ENCODE assay signal across 22 cellular contexts in the genomic region with DNA sequence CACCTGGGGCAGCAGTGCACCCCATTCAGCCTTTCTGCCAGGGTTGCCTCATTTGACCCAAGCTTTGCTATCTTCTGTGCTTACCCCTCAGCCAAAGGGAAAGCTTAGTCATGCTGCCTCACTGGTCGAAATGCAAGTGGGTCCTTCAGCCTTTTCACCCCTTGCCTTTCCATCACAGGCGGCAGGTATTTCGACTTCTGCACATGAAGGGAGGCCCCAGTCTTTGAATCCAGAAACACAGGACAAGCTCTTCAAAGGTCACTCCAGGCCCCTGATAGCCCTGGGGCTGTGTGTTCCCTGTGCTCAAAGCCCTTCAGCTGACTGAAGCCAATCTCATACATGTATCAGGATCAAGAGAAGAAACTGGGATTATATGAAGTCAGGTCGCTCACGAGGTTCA.
A peak's percentile ranks its signal among the peaks of the same experiment; 100 is the strongest.
DNase-seq lines count a peak whose midpoint lies in the region; ATAC-seq, FAIRE-seq and TF ChIP-seq lines count a peak whose summit lies in the region.
"Had no signal": no experiment of that assay in that cellular context is flagged by ENCODE, and none has a peak within 500 bp of the region (broad histone marks: within the 10 kb centered on the region; RNA-seq: fewer than 3 reads in every experiment).

No MANE protein-coding gene starts in this region.

- no peak overlapping the region for H2BK5ac ChIP-seq in H1 (ENCODE audit: low read depth, low read length)
- H2BK5ac ChIP-seq in trophoblast cell (ENCODE audit: low read depth, low read length, poor library complexity), result no peak overlapping the region

- intact Hi-C loops in Panc1 (cut with micrococcal nuclease; ENCODE audit: unreplicated experiment), result no loop called here
- intact Hi-C loops in lower leg skin (cut with DNase I; ENCODE audit: low total_unique reads), result no loop called here

- H3K27me3 ChIP-seq in cardiac muscle cell (no peaks in the 10 kb centered on the region), right atrium auricular region (no peaks in the 10 kb centered on the region), Panc1 (ENCODE audit: control insufficient read depth, insufficient read depth, low read length) (no peaks in the 10 kb centered on the region), H1 (replicated peaks in 1 of 4; ENCODE audit: control insufficient read depth in 3 of 4, extremely low read depth in 1 of 4, insufficient read depth in 3 of 4, low read length in 3 of 4) (no peaks in the 10 kb centered on the region), trophoblast cell (ENCODE audit: insufficient read depth, low read length) (no peaks in the 10 kb centered on the region)
- H3K27me3 ChIP-seq: BLaER1 treated with 17β-estradiol and CSF1 and Interleukin-3, amounts not matched to agents 10 nM and 100 nM had no signal

- DNase-seq in cardiac muscle cell (ENCODE audit: low read depth in 1 of 2, low spot score in 1 of 2) (peak in 1 of 2 donors; percentile 42), right atrium auricular region (ENCODE audit: low spot score) (no peak), Panc1 (ENCODE audit: low read depth, low spot score) (no peak), H1 (ENCODE audit: low read depth in 1 of 2, low spot score in 2 of 2) (no peak), trophoblast cell (no peak), activated T-cell treated with anti-CD3 and anti-CD28 coated beads for 4 hours (no peak), lower leg skin (ENCODE audit: low spot score in 2 of 2) (no peak)
- no peak for DNase-seq in activated T-cell treated with anti-CD3 and anti-CD28 coated beads, Interleukin-2, amount 50 U/mL, for 72 hours
- DNase-seq: CD8-positive, alpha-beta memory T cell; DMS79 treated with DMSO at 0.1 percent for 48 hours; GOT3; MM.1S; NCI-H1092 treated with DMSO at 0.1 percent for 48 hours; NCI-H2081 treated with DMSO at 0.1 percent for 48 hours; NCI-H524 had no signal

- H3K14ac ChIP-seq in H1 (ENCODE audit: insufficient read length) (no peak overlapping the region), trophoblast cell (ENCODE audit: low read length) (peak overlapping the region; percentile 35)

- no TSS peak for BruUV-seq in Panc1 (replicated peaks; lab: Mats Ljungman, UMichigan)

- CTCF ChIA-PET in Panc1 (lab: Charles Lee), result no interaction called here
- CTCF ChIA-PET in H1 (lab: Charles Lee; ENCODE audit: partially characterized antibody), result interaction anchor here (0.7 kb wide), 1 partner anchor 15 kb away, joined by 4 read pairs; no protein-coding TSS in a partner anchor

- TF ChIP-seq CTCF in cardiac muscle cell (IDR thresholded peaks at IDR 0.05; ENCODE audit: low read depth, low read length) (no peak), right atrium auricular region (IDR thresholded peaks at IDR 0.05) (no peak), Panc1 (IDR thresholded peaks at IDR 0.05) (no peak), H1 (IDR thresholded peaks at IDR 0.05; ENCODE audit: control extremely low read depth in 1 of 3, insufficient read depth in 1 of 3, low read depth in 1 of 3, low read length in 3 of 3) (no peak), lower leg skin (IDR thresholded peaks at IDR 0.05) (no peak)

- no peak overlapping the region for H3K4me3 Mint-ChIP-seq in activated T-cell treated with anti-CD3 and anti-CD28 coated beads, Interleukin-2, amount 50 U/mL, for 72 hours
- H3K4me3 Mint-ChIP-seq: CD8-positive, alpha-beta memory T cell had no signal

- H4K12ac ChIP-seq in trophoblast cell (ENCODE audit: low read depth, low read length), result peak overlapping the region; percentile 7

- no peak overlapping the region for H2BK20ac ChIP-seq in H1 (ENCODE audit: low read length)

- WGBS in H1 (ENCODE audit: extremely low coverage in 1 of 2, insufficient coverage in 1 of 2, insufficient read length in 1 of 2, insufficient replicate concordance in 2 of 2, low coverage in 1 of 2, low lambda C conversion rate in 2 of 2, missing lambda C conversion rate in 1 of 2), 2 experiments, result 85% methylated on average over 5 of the region's 5 CpGs; no CpG with 5 or more reads in 1 of the 2 experiments
- no CpG with 5 or more reads among the region's 5 CpGs for WGBS in trophoblast cell (ENCODE audit: extremely low coverage, insufficient coverage, insufficient read length)
- WGBS in lower leg skin, 2 donors, result 82 to 84% methylated on average over 5 of the region's 5 CpGs

- H3K27me3 Mint-ChIP-seq in activated T-cell treated with anti-CD3 and anti-CD28 coated beads, Interleukin-2, amount 50 U/mL, for 72 hours (ENCODE audit: low read depth), result no peaks in the 10 kb centered on the region

- H4K20me1 ChIP-seq in H1 (replicated peaks in 1 of 2; ENCODE audit: control insufficient read depth in 1 of 2, insufficient read depth in 2 of 2, low read length in 2 of 2), result no peaks in the 10 kb centered on the region
- H4K20me1 ChIP-seq: BLaER1 treated with 17β-estradiol and CSF1 and Interleukin-3, amounts not matched to agents 10 nM and 100 nM had no signal

- H3K79me2 ChIP-seq in H1 (ENCODE audit: control insufficient read depth in 1 of 2, insufficient read depth in 2 of 2, low read length in 2 of 2), result no peaks in the 10 kb centered on the region
- H3K79me2 ChIP-seq in trophoblast cell (ENCODE audit: control insufficient read depth, insufficient read depth, low read length, poor library complexity), result no peaks in the 10 kb centered on the region

- ATAC-seq in Panc1, result no peak
- no peak for ATAC-seq in activated T-cell treated with anti-CD3 and anti-CD28 coated beads, Interleukin-2, amount 50 U/mL, for 72 hours (replicated peaks in 1 of 2)
- ATAC-seq: A549, GM12878, HepG2 had no signal

- H3K9ac ChIP-seq in H1 (replicated peaks in 1 of 4; ENCODE audit: extremely low read depth in 1 of 4, low read depth in 3 of 4, low read length in 3 of 4) (no peak overlapping the region), trophoblast cell (ENCODE audit: low read length) (no peak overlapping the region)
- H3K9ac ChIP-seq: BLaER1 treated with 17β-estradiol and CSF1 and Interleukin-3, amounts not matched to agents 10 nM and 100 nM; KMS-11 had no signal

- H3K4me3 ChIP-seq in cardiac muscle cell (no peak overlapping the region), right atrium auricular region (no peak overlapping the region), Panc1 (ENCODE audit: low read depth in 2 of 2, low read length in 2 of 2) (no peak overlapping the region), H1 (ENCODE audit: extremely low read depth in 1 of 4, insufficient read depth in 2 of 4, low read depth in 3 of 4, low read length in 4 of 4) (no peak overlapping the region), trophoblast cell (ENCODE audit: low read depth, low read length) (no peak overlapping the region), lower leg skin (ENCODE audit: low read depth, poor library complexity, severe bottlenecking) (no peak overlapping the region)
- H3K4me3 ChIP-seq: A549; BLaER1 treated with 17β-estradiol and CSF1 and Interleukin-3, amounts not matched to agents 10 nM and 100 nM; GM12878 had no signal

- no peak for FAIRE-seq in H1 (lab: Jason Lieb, UNC)
- FAIRE-seq: A549, D721Med, G401.6, GM12878, HepG2 had no signal

- H4K91ac ChIP-seq in H1 (replicated peaks; ENCODE audit: insufficient read length, low read length) (peak overlapping the region; percentile 20), trophoblast cell (ENCODE audit: low read depth, low read length) (no peak overlapping the region)

- no peak for TF ChIP-seq EP300 in H1 (IDR thresholded peaks at IDR 0.05; ENCODE audit: borderline replicate concordance in 1 of 2, low read depth in 2 of 2, low read length in 2 of 2)

- H4K8ac ChIP-seq in H1 (ENCODE audit: extremely low read depth, insufficient read depth, low read length) (no peak overlapping the region), trophoblast cell (ENCODE audit: low read depth, low read length) (no peak overlapping the region)

- peaks cover 0 to 8% of the 10 kb centered on the region in 2 donors for H3K9me3 Mint-ChIP-seq in activated T-cell treated with anti-CD3 and anti-CD28 coated beads, Interleukin-2, amount 50 U/mL, for 72 hours

- peak overlapping the region; percentile 52 for H3K27ac ChIP-seq in cardiac muscle cell
- H3K27ac ChIP-seq in right atrium auricular region, result no peak overlapping the region
- peak overlapping the region; percentile 42 for H3K27ac ChIP-seq in Panc1 (ENCODE audit: low read length)
- no peak overlapping the region for H3K27ac ChIP-seq in H1 (ENCODE audit: low read depth, low read length)
- no peak overlapping the region for H3K27ac ChIP-seq in trophoblast cell (ENCODE audit: low read depth, low read length)
- H3K27ac ChIP-seq: BLaER1 treated with 17β-estradiol and CSF1 and Interleukin-3, amounts not matched to agents 10 nM and 100 nM; KMS-11 had no signal

- H3K56ac ChIP-seq in H1 (replicated peaks; ENCODE audit: insufficient read length, low read depth, low read length), result no peak overlapping the region

- TF ChIP-seq RAD21 in H1 (IDR thresholded peaks at IDR 0.05 in 1 of 2, conservative IDR thresholded peaks at IDR 0.05 in 1 of 2; ENCODE audit: low read depth in 2 of 2, low read length in 2 of 2), result no peak

- no peaks in the 10 kb centered on the region for H3K9me3 ChIP-seq in cardiac muscle cell (ENCODE audit: low read depth)
- H3K9me3 ChIP-seq in right atrium auricular region, result peaks cover 0 to 9% of the 10 kb centered on the region in 2 donors
- peaks cover 10% of the 10 kb centered on the region; the same call in 1 of the 2 replicates for H3K9me3 ChIP-seq in Panc1 (ENCODE audit: control insufficient read depth, insufficient read depth, low read depth, low read length)
- H3K9me3 ChIP-seq in H1 (ENCODE audit: insufficient read depth in 2 of 2, low read depth in 1 of 2, low read length in 1 of 2), result no peaks in the 10 kb centered on the region
- peaks cover 2% of the 10 kb centered on the region for H3K9me3 ChIP-seq in trophoblast cell (ENCODE audit: insufficient read depth, low read depth, low read length)

- TF ChIP-seq POLR2A in H1 (IDR thresholded peaks at IDR 0.05; ENCODE audit: control extremely low read depth in 1 of 2, low read depth in 2 of 2, low read length in 2 of 2) (no peak), lower leg skin (IDR thresholded peaks at IDR 0.05) (no peak)

- H3K4ac ChIP-seq in H1 (replicated peaks; ENCODE audit: insufficient read length, low read depth, low read length) (no peak overlapping the region), trophoblast cell (ENCODE audit: low read depth, low read length) (no peak overlapping the region)

- peaks cover 18% of the 10 kb centered on the region for H3K4me1 ChIP-seq in cardiac muscle cell (ENCODE audit: low read depth)
- H3K4me1 ChIP-seq in right atrium auricular region, result peaks cover 0 to 39% of the 10 kb centered on the region in 2 donors
- peaks cover 16% of the 10 kb centered on the region for H3K4me1 ChIP-seq in Panc1 (ENCODE audit: control insufficient read depth, insufficient read depth, low read length)
- H3K4me1 ChIP-seq in H1 (replicated peaks in 1 of 4; ENCODE audit: control insufficient read depth in 3 of 4, insufficient read depth in 4 of 4, low read length in 3 of 4), result peaks cover 0 to 7% (median 2%) of the 10 kb centered on the region in 4 experiments; a peak in 3 of 7 replicates
- peaks cover 12% of the 10 kb centered on the region in 2 experiments for H3K4me1 ChIP-seq in trophoblast cell (ENCODE audit: control insufficient read depth in 1 of 2, insufficient read depth in 2 of 2, low read length in 2 of 2)
- H3K4me1 ChIP-seq: BLaER1 treated with 17β-estradiol and CSF1 and Interleukin-3, amounts not matched to agents 10 nM and 100 nM had no signal

- no peak overlapping the region for H3K23ac ChIP-seq in H1 (ENCODE audit: insufficient read length)
- H3K23ac ChIP-seq in trophoblast cell (ENCODE audit: low read length), result no peak overlapping the region

- no peak overlapping the region for H2BK120ac ChIP-seq in H1 (replicated peaks; ENCODE audit: low read depth, low read length)
- no peak overlapping the region for H2BK120ac ChIP-seq in trophoblast cell (ENCODE audit: insufficient read depth, low read length, poor library complexity)

- no peaks in the 10 kb centered on the region for H3K4me1 Mint-ChIP-seq in activated T-cell treated with anti-CD3 and anti-CD28 coated beads, Interleukin-2, amount 50 U/mL, for 72 hours (ENCODE audit: low read depth)
- H3K4me1 Mint-ChIP-seq: CD8-positive, alpha-beta memory T cell had no signal

- H2BK12ac ChIP-seq in H1 (ENCODE audit: low read depth, low read length) (no peak overlapping the region; the same call in 1 of the 2 replicates), trophoblast cell (ENCODE audit: low read length) (no peak overlapping the region)

- H2AK5ac ChIP-seq in H1 (ENCODE audit: low read depth, low read length), result no peak overlapping the region
- no peak overlapping the region for H2AK5ac ChIP-seq in trophoblast cell (ENCODE audit: low read length)

- no peak overlapping the region for H3K4me2 ChIP-seq in H1 (ENCODE audit: insufficient read depth in 1 of 2, low read depth in 2 of 2, low read length in 2 of 2)
- no peak overlapping the region for H3K4me2 ChIP-seq in trophoblast cell (ENCODE audit: low read length)
- H3K4me2 ChIP-seq: A549; BLaER1 treated with 17β-estradiol and CSF1 and Interleukin-3, amounts not matched to agents 10 nM and 100 nM; KMS-11 had no signal

- H3K79me1 ChIP-seq in H1 (ENCODE audit: low read depth, low read length) (no peaks in the 10 kb centered on the region), trophoblast cell (ENCODE audit: low read length) (peaks cover 6% of the 10 kb centered on the region)

- in situ Hi-C loops in Panc1 (cut with HindIII; ENCODE audit: low pct_unique_long_range_greater_than_20kb, low sequenced_read_pairs), result no loop called here

- peaks cover 0 to 2% of the 10 kb centered on the region in 2 donors for H3K36me3 Mint-ChIP-seq in activated T-cell treated with anti-CD3 and anti-CD28 coated beads, Interleukin-2, amount 50 U/mL, for 72 hours (ENCODE audit: insufficient read depth in 2 of 2)

- H2AFZ ChIP-seq in H1 (ENCODE audit: low read length), result 0 out of 2 replicates have a peak overlapping the region, but pooled peaks have one; percentile 13
- peak overlapping the region; percentile 23 for H2AFZ ChIP-seq in trophoblast cell (ENCODE audit: insufficient read depth, low read length, poor library complexity)

- H3K36me3 ChIP-seq in cardiac muscle cell (no peaks in the 10 kb centered on the region), right atrium auricular region (no peaks in the 10 kb centered on the region), Panc1 (ENCODE audit: control insufficient read depth, insufficient read depth, low read length) (no peaks in the 10 kb centered on the region), H1 (ENCODE audit: control insufficient read depth in 2 of 4, insufficient read depth in 4 of 4, low read length in 3 of 4) (no peaks in the 10 kb centered on the region), trophoblast cell (ENCODE audit: control insufficient read depth in 1 of 2, insufficient read depth in 2 of 2, low read length in 2 of 2) (no peaks in the 10 kb centered on the region)
- H3K36me3 ChIP-seq: BLaER1 treated with 17β-estradiol and CSF1 and Interleukin-3, amounts not matched to agents 10 nM and 100 nM had no signal

- no peak overlapping the region for H4K5ac ChIP-seq in H1 (ENCODE audit: insufficient read length, low read depth, low read length)

- H3K18ac ChIP-seq in H1 (ENCODE audit: extremely low read depth, low read length), result no peak overlapping the region
- H3K18ac ChIP-seq in trophoblast cell (ENCODE audit: low read length), result peak overlapping the region; percentile 41

- no peak overlapping the region for H3K27ac Mint-ChIP-seq in activated T-cell treated with anti-CD3 and anti-CD28 coated beads, Interleukin-2, amount 50 U/mL, for 72 hours
- H3K27ac Mint-ChIP-seq: CD8-positive, alpha-beta memory T cell had no signal

- no peaks in the 10 kb centered on the region for H3K23me2 ChIP-seq in H1 (ENCODE audit: low read depth, low read length)

- POLR2A ChIA-PET in Panc1 (lab: Charles Lee), result no interaction called here
- POLR2A ChIA-PET in H1 (lab: Charles Lee; ENCODE audit: partially characterized antibody), result no interaction called here

- H2BK15ac ChIP-seq in H1 (ENCODE audit: low read length), result peak overlapping the region; percentile 73; the same call in 1 of the 2 replicates

Comparison
In these comparisons a context has a peak if more than half of its experiments do, and no peak if none do; other contexts are left out.
1. H3K27ac ChIP-seq: peak in cardiac muscle cell (single experiment) and Panc1 (single experiment); none in right atrium auricular region (0 of 2), H1 (single experiment) and trophoblast cell (single experiment).